Comparison of ENCODE assay signal across 14 cellular contexts in genomic region chr12:16435875-16436554, GRCh38.
DNase-seq lines count a peak whose midpoint lies in the region; ATAC-seq, FAIRE-seq and TF ChIP-seq lines count a peak whose summit lies in the region.
"Had no signal": no experiment of that assay in that cellular context is flagged by ENCODE, and none has a peak within 500 bp of the region (broad histone marks: within the 10 kb centered on the region; RNA-seq: fewer than 3 reads in every experiment).

No MANE protein-coding gene starts in this region.

- no peak overlapping the region for H3K4me3 ChIP-seq in bronchial epithelial cell (ENCODE audit: low read depth, low read length)
- H3K4me3 ChIP-seq in pancreas = no peak overlapping the region
- H3K4me3 ChIP-seq: BLaER1, GM23248 had no signal

- WGBS in pancreas, 2 donors = 24 to 35% methylated on average over 3 of the region's 3 CpGs

- peak overlapping the region in 1 of 4 donors; percentile 27 for H3K27ac ChIP-seq in pancreas
- H3K27ac ChIP-seq: BLaER1, GM23248 had no signal

- ATAC-seq in pancreas (peak; percentile 56 to 91 (median 74)), HG03097 (IDR thresholded peaks at IDR 0.05; ENCODE audit: low FRiP score, unreplicated experiment) (no peak), HG02571 (IDR thresholded peaks at IDR 0.05; ENCODE audit: unreplicated experiment) (no peak)
- ATAC-seq: HCT116 had no signal

- H3K27me3 ChIP-seq in bronchial epithelial cell (ENCODE audit: control insufficient read depth, insufficient read depth, low read length) (no peaks in the 10 kb centered on the region), pancreas (no peaks in the 10 kb centered on the region)
- H3K27me3 ChIP-seq: BLaER1 had no signal

- peaks cover 0 to 9% (median 0%) of the 10 kb centered on the region in 3 donors for H3K4me1 ChIP-seq in pancreas
- H3K4me1 ChIP-seq: BLaER1, Caco-2 had no signal

- FAIRE-seq in bronchial epithelial cell (lab: Jason Lieb, UNC) = no peak
- FAIRE-seq in pancreas (lab: Jason Lieb, UNC) = no peak
- FAIRE-seq: H54 had no signal

- no peaks in the 10 kb centered on the region for H3K9me3 ChIP-seq in pancreas
- H3K9me3 ChIP-seq: Caco-2 had no signal

- intact Hi-C loops in pancreas (cut with DNase I) = no loop called here

- DNase-seq in DMS53 treated with DMSO at 0.1 percent for 48 hours (lab: John Stamatoyannopoulos, UW; ENCODE audit: unreplicated experiment) = peak; percentile 73
- peak; percentile 8 for DNase-seq in bronchial epithelial cell (ENCODE audit: low read depth)
- no peak for DNase-seq in pancreas
- DNase-seq in NCI-H748 treated with DMSO at 0.1 percent for 48 hours (lab: John Stamatoyannopoulos, UW) = no peak
- no peak for DNase-seq in midbrain (lab: John Stamatoyannopoulos, UW)
- DNase-seq: AML-193; Caco-2; CD8-positive, alpha-beta memory T cell; GM23248 had no signal

- TF ChIP-seq CTCF in bronchial epithelial cell (IDR thresholded peaks at IDR 0.05; ENCODE audit: insufficient read depth, low read length, severe bottlenecking) = no peak
- TF ChIP-seq CTCF in pancreas (IDR thresholded peaks at IDR 0.05) = no peak

- H3K36me3 ChIP-seq in bronchial epithelial cell (ENCODE audit: control insufficient read depth, insufficient read depth, low read length) (no peaks in the 10 kb centered on the region), pancreas (no peaks in the 10 kb centered on the region)
- H3K36me3 ChIP-seq: BLaER1 had no signal

Comparison
In these comparisons a context has a peak if more than half of its experiments do, and no peak if none do; other contexts are left out.
1. DNase-seq: peak in DMS53 treated with DMSO at 0.1 percent for 48 hours (single experiment) and bronchial epithelial cell (single experiment); none in pancreas (0 of 6), NCI-H748 treated with DMSO at 0.1 percent for 48 hours (single experiment) and midbrain (single experiment).
2. ATAC-seq: peak in pancreas (4 of 4); none in HG03097 (single experiment) and HG02571 (single experiment).